Comparison of ENCODE assay signal across 15 cellular contexts in genomic region chr11:63884191-63884590, GRCh38. TPM values are rescaled to one million over a fixed set of nuclear protein-coding genes. Genes with fewer than 3 reads are reported as not detected.
DNase-seq lines count a peak whose midpoint lies in the region; TF ChIP-seq lines count a peak whose summit lies in the region.
"Had no signal": no experiment of that assay in that cellular context is flagged by ENCODE, and none has a peak within 500 bp of the region (broad histone marks: within the 10 kb centered on the region; RNA-seq: fewer than 3 reads in every experiment).

No MANE protein-coding gene starts in this region.

- H3K9ac ChIP-seq in colonic mucosa (ENCODE audit: low read depth in 2 of 2, low read length in 2 of 2) = peak overlapping the region in 1 of 2 donors; percentile 63

- H3K4me3 Mint-ChIP-seq in CD14-positive monocyte (no peak overlapping the region), IgD-negative memory B cell (peak overlapping the region in 2 of 4 donors; percentile 4 to 83)

- intact Hi-C loops in CD14-positive monocyte (cut with micrococcal nuclease) (no loop called here), colonic mucosa (cut with DNase I) (no loop called here)

- H3K27me3 Mint-ChIP-seq in CD14-positive monocyte (ENCODE audit: low read depth in 3 of 3) (no peaks in the 10 kb centered on the region), IgD-negative memory B cell (no peaks in the 10 kb centered on the region)

- DNase-seq in CD14-positive monocyte (ENCODE audit: low spot score) (no peak), colonic mucosa (no peak), NCI-H2227 treated with DMSO at 0.1 percent for 48 hours (lab: John Stamatoyannopoulos, UW) (no peak), NOMO-1 treated with DMSO at 0.1 percent for 48 hours (lab: John Stamatoyannopoulos, UW; ENCODE audit: unreplicated experiment) (no peak), NCI-H2107 (lab: John Stamatoyannopoulos, UW) (no peak), H4 (ENCODE audit: low spot score) (no peak)
- DNase-seq: activated CD4-positive, CD25-positive, alpha-beta regulatory T cell treated with anti-CD3 and anti-CD28 coated beads, Interleukin-2, amount 50 U/mL, for 72 hours; AML-193; GOT3; MG63; NCI-H226 had no signal

- H3K36me3 ChIP-seq in colonic mucosa (no peaks in the 10 kb centered on the region), neutrophil (no peaks in the 10 kb centered on the region)
- H3K36me3 ChIP-seq: MG63, prostate gland had no signal

- TF ChIP-seq CTCF in CD14-positive monocyte (IDR thresholded peaks at IDR 0.05) = no peak
- no peak for TF ChIP-seq CTCF in colonic mucosa (IDR thresholded peaks at IDR 0.05)
- TF ChIP-seq CTCF in neutrophil (IDR thresholded peaks at IDR 0.05) = no peak

- H3K27ac Mint-ChIP-seq in CD14-positive monocyte (peak overlapping the region in 5 of 7 donors; percentile 6 to 80 (median 38)), IgD-negative memory B cell (peak overlapping the region; percentile 80 to 97 (median 86))
- H3K27ac Mint-ChIP-seq: activated T-helper 2 cell treated with anti-CD3 and anti-CD28 coated beads, Interferon-gamma antibody, Interleukin-2, Interleukin-4, amounts not matched to agents 10 μg/mL and 5 μg/mL and 100 μg/mL, durations not matched to agents 14 hours and 24 hours and 36 hours had no signal

- H3K9me3 Mint-ChIP-seq in CD14-positive monocyte (no peaks in the 10 kb centered on the region), IgD-negative memory B cell (no peaks in the 10 kb centered on the region)
- H3K9me3 Mint-ChIP-seq: activated T-helper 2 cell treated with anti-CD3 and anti-CD28 coated beads, Interferon-gamma antibody, Interleukin-2, Interleukin-4, amounts not matched to agents 10 μg/mL and 5 μg/mL and 100 μg/mL, durations not matched to agents 14 hours and 24 hours and 36 hours had no signal

- peak overlapping the region; percentile 43 for H3K27ac ChIP-seq in colonic mucosa
- H3K27ac ChIP-seq in neutrophil = peak overlapping the region; percentile 76
- H3K27ac ChIP-seq: prostate gland had no signal

- H3K4me1 ChIP-seq in colonic mucosa (peaks cover 27% of the 10 kb centered on the region), neutrophil (ENCODE audit: control insufficient read depth in 1 of 2, insufficient read depth in 1 of 2, low read depth in 1 of 2, low read length in 1 of 2) (peaks cover 67 to 94% of the 10 kb centered on the region in 2 experiments)

- no peak overlapping the region for H3K4me3 ChIP-seq in colonic mucosa
- peak overlapping the region in 1 of 2 experiments; percentile 35 for H3K4me3 ChIP-seq in neutrophil (ENCODE audit: low read depth in 1 of 2, low read length in 1 of 2)
- H3K4me3 ChIP-seq: MG63, prostate gland had no signal

- H3K36me3 Mint-ChIP-seq in CD14-positive monocyte (peaks cover 8 to 50% of the 10 kb centered on the region in 2 donors), IgD-negative memory B cell (peaks cover 1% of the 10 kb centered on the region)

- H3K9me3 ChIP-seq in colonic mucosa = no peaks in the 10 kb centered on the region
- H3K9me3 ChIP-seq in neutrophil = no peaks in the 10 kb centered on the region
- H3K9me3 ChIP-seq: MG63, prostate gland had no signal

- H3K4me1 Mint-ChIP-seq in CD14-positive monocyte = peaks cover 79% of the 10 kb centered on the region
- H3K4me1 Mint-ChIP-seq in IgD-negative memory B cell = peaks cover 47 to 52% (median 48%) of the 10 kb centered on the region in 3 donors

- H3K27me3 ChIP-seq in colonic mucosa (no peaks in the 10 kb centered on the region), neutrophil (no peaks in the 10 kb centered on the region)
- H3K27me3 ChIP-seq: MG63 had no signal

RNA-seq across cellular contexts. Expression of gene RCOR2, which starts 32.8 kb away (rescaled TPM):
- polyA plus RNA-seq in CD14-positive monocyte = not detected
- polyA plus RNA-seq in IgD-negative memory B cell = not detected
- 1 to 10 TPM; 4.8 to 5.2 TPM for total RNA-seq in colonic mucosa
- 0.49 and 0.66 TPM in 2 replicates for total RNA-seq in H4 (2014; rRNA removed; shearing (Covaris generic))

RNA-seq across cellular contexts. Expression of gene MARK2, which starts 45.3 kb away (rescaled TPM):
- polyA plus RNA-seq in CD14-positive monocyte = 10 to 100 TPM; 32.4 to 33.3 TPM
- 50.8 TPM for polyA plus RNA-seq in IgD-negative memory B cell
- total RNA-seq in colonic mucosa = 10 to 100 TPM; 86.8 to 96.8 TPM
- 8.2 and 10.1 TPM in 2 replicates for total RNA-seq in H4 (2014; rRNA removed; shearing (Covaris generic))

RNA-seq across cellular contexts. Expression of gene NAA40, which starts 54.6 kb away (rescaled TPM):
- polyA plus RNA-seq in CD14-positive monocyte = 1 to 10 TPM; 1.5 to 1.6 TPM
- polyA plus RNA-seq in IgD-negative memory B cell = 13.9 TPM
- 10 to 100 TPM; 20.5 to 32.9 TPM for total RNA-seq in colonic mucosa
- 6.1 and 10.5 TPM in 2 replicates for total RNA-seq in H4 (2014; rRNA removed; shearing (Covaris generic))
